Comparison of ENCODE assay signal across 1 cellular context in the genomic region with DNA sequence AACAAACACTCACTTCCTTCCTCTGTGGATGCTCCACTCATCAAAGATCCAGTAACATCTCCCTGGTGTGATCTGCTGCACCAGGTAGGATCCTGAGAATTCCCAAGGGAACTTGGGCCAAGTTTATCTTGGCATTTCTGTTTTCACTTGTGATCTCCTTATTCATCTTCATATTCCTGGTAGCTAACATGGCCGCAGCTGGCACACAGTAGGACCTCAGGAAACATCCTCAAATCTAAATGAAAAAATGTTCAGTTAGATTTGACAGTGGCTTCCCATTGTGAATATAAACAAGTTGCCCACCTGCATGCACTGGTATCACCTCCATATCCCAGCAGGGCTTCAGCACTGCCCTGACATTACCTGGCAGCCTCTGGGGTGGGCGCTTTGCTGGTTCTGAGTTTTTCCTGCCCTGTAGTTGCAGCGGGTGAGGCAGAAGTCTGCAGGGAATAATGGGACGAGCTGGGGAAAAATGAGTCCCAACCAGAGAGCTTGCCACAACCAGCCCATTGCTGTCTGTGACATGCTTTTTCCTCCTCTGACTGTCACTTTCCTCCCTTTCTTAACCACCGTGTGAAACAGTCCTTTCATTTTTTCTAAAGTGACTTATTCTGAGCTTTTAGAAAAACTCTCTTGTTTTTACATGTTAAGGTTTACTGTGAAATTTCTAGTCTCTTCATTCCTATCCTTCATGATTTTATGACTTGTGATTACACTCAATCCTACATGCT.
TF ChIP-seq lines count a peak whose summit lies in the region.

No MANE protein-coding gene starts in this region.

TF ChIP-seq in A549, 52 proteins besides CTCF, POLR2A, EP300 and RAD21 (continued from another document):
- TF ChIP-seq FOXS1 (CRISPR knock-in tag; IDR thresholded peaks at IDR 0.05): no peak
- TF ChIP-seq, protein P1, sequence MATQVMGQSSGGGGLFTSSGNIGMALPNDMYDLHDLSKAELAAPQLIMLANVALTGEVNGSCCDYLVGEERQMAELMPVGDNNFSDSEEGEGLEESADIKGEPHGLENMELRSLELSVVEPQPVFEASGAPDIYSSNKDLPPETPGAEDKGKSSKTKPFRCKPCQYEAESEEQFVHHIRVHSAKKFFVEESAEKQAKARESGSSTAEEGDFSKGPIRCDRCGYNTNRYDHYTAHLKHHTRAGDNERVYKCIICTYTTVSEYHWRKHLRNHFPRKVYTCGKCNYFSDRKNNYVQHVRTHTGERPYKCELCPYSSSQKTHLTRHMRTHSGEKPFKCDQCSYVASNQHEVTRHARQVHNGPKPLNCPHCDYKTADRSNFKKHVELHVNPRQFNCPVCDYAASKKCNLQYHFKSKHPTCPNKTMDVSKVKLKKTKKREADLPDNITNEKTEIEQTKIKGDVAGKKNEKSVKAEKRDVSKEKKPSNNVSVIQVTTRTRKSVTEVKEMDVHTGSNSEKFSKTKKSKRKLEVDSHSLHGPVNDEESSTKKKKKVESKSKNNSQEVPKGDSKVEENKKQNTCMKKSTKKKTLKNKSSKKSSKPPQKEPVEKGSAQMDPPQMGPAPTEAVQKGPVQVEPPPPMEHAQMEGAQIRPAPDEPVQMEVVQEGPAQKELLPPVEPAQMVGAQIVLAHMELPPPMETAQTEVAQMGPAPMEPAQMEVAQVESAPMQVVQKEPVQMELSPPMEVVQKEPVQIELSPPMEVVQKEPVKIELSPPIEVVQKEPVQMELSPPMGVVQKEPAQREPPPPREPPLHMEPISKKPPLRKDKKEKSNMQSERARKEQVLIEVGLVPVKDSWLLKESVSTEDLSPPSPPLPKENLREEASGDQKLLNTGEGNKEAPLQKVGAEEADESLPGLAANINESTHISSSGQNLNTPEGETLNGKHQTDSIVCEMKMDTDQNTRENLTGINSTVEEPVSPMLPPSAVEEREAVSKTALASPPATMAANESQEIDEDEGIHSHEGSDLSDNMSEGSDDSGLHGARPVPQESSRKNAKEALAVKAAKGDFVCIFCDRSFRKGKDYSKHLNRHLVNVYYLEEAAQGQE (IDR thresholded peaks at IDR 0.05): no peak
- no peak for TF ChIP-seq SREBF2 (IDR thresholded peaks at IDR 0.05)
- TF ChIP-seq HOXB5 (CRISPR knock-in tag; IDR thresholded peaks at IDR 0.05): no peak
- no peak for TF ChIP-seq RNF2 (IDR thresholded peaks at IDR 0.05; ENCODE audit: borderline replicate concordance, low read depth)
- no peak for TF ChIP-seq RARB (CRISPR knock-in tag; IDR thresholded peaks at IDR 0.05)
- TF ChIP-seq ESRRA (IDR thresholded peaks at IDR 0.05; ENCODE audit: borderline replicate concordance, low read length): no peak
- no peak for TF ChIP-seq CBX8 (IDR thresholded peaks at IDR 0.05)
- TF ChIP-seq, protein P2, sequence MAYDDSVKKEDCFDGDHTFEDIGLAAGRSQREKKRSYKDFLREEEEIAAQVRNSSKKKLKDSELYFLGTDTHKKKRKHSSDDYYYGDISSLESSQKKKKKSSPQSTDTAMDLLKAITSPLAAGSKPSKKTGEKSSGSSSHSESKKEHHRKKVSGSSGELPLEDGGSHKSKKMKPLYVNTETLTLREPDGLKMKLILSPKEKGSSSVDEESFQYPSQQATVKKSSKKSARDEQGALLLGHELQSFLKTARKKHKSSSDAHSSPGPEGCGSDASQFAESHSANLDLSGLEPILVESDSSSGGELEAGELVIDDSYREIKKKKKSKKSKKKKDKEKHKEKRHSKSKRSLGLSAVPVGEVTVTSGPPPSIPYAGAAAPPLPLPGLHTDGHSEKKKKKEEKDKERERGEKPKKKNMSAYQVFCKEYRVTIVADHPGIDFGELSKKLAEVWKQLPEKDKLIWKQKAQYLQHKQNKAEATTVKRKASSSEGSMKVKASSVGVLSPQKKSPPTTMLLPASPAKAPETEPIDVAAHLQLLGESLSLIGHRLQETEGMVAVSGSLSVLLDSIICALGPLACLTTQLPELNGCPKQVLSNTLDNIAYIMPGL (CRISPR knock-in tag; IDR thresholded peaks at IDR 0.05; ENCODE audit: borderline replicate concordance): no peak
- TF ChIP-seq GATA3 (IDR thresholded peaks at IDR 0.05; ENCODE audit: borderline replicate concordance): no peak
- TF ChIP-seq, protein P3, sequence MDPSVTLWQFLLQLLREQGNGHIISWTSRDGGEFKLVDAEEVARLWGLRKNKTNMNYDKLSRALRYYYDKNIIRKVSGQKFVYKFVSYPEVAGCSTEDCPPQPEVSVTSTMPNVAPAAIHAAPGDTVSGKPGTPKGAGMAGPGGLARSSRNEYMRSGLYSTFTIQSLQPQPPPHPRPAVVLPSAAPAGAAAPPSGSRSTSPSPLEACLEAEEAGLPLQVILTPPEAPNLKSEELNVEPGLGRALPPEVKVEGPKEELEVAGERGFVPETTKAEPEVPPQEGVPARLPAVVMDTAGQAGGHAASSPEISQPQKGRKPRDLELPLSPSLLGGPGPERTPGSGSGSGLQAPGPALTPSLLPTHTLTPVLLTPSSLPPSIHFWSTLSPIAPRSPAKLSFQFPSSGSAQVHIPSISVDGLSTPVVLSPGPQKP (IDR thresholded peaks at IDR 0.05; ENCODE audit: low read depth, low read length): no peak
- no peak for TF ChIP-seq KDM1A (IDR thresholded peaks at IDR 0.05; ENCODE audit: low read depth)
- no peak for TF ChIP-seq ZSCAN20 (CRISPR knock-in tag; IDR thresholded peaks at IDR 0.05)
- TF ChIP-seq CBX2 (IDR thresholded peaks at IDR 0.05; ENCODE audit: borderline replicate concordance, low read depth): no peak
- TF ChIP-seq MYC (IDR thresholded peaks at IDR 0.05; ENCODE audit: borderline replicate concordance, low read length): no peak
- TF ChIP-seq, protein P4, sequence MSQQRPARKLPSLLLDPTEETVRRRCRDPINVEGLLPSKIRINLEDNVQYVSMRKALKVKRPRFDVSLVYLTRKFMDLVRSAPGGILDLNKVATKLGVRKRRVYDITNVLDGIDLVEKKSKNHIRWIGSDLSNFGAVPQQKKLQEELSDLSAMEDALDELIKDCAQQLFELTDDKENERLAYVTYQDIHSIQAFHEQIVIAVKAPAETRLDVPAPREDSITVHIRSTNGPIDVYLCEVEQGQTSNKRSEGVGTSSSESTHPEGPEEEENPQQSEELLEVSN (IDR thresholded peaks at IDR 0.05; ENCODE audit: borderline replicate concordance, low read depth): no peak
